In the genomic region with DNA sequence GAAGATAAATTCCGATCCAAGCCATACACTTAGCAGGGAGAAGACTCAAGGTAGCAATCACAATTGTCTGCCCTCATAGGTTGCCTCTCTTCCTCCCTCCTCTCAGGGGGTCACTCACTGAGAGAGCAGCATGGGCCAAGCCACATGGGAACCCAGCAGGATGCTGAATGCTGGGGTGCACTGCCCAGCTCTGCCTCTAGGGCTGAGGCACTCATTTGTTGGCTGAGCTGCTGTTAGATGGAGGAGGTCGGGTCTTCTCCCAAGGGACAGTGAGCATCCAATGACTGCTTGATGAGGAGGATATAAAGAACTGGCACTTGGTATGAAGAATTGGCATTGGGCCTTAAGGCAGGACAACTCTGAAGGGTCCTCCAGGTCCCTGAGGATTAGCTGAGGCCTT, we compare ENCODE assay signal across 9 cellular contexts.
DNase-seq lines count a peak whose midpoint lies in the region; ATAC-seq and TF ChIP-seq lines count a peak whose summit lies in the region.
"Had no signal": no experiment of that assay in that cellular context is flagged by ENCODE, and none has a peak within 500 bp of the region (broad histone marks: within the 10 kb centered on the region; RNA-seq: fewer than 3 reads in every experiment).

No MANE protein-coding gene starts in this region.

- H3K36me3 Mint-ChIP-seq in Calu3 (ENCODE audit: insufficient read depth, unreplicated experiment) (no peaks in the 10 kb centered on the region), glutamatergic neuron (ENCODE audit: unreplicated experiment) (no peaks in the 10 kb centered on the region)

- H3K4me1 Mint-ChIP-seq in Calu3 (ENCODE audit: low read depth, unreplicated experiment) (no peaks in the 10 kb centered on the region), glutamatergic neuron (ENCODE audit: low read depth, unreplicated experiment) (peaks cover 12% of the 10 kb centered on the region)

- no peaks in the 10 kb centered on the region for H3K27me3 ChIP-seq in tibial nerve

- CTCF ChIA-PET in Calu3 (lab: Charles Lee): no interaction called here

- H3K27ac Mint-ChIP-seq in Calu3 (ENCODE audit: unreplicated experiment) (no peak overlapping the region), glutamatergic neuron (ENCODE audit: unreplicated experiment) (no peak overlapping the region)

- no peak for TF ChIP-seq POLR2A in tibial nerve (IDR thresholded peaks at IDR 0.05)

- no peaks in the 10 kb centered on the region for H3K36me3 ChIP-seq in tibial nerve

- intact Hi-C loops in Calu3 (cut with micrococcal nuclease; ENCODE audit: unreplicated experiment): no loop called here

- H3K4me1 ChIP-seq in tibial nerve: peaks cover 0 to 16% (median 0%) of the 10 kb centered on the region in 4 donors

- H3K9me3 Mint-ChIP-seq in Calu3 (ENCODE audit: low read depth, unreplicated experiment): peaks cover 14% of the 10 kb centered on the region
- H3K9me3 Mint-ChIP-seq in glutamatergic neuron (ENCODE audit: unreplicated experiment): peaks cover 3% of the 10 kb centered on the region

- DNase-seq in Calu3 (peak; percentile 3), NCI-H69 (lab: John Stamatoyannopoulos, UW) (peak; percentile 46), glutamatergic neuron (peak; percentile 42), tibial nerve (ENCODE audit: low spot score in 2 of 2) (no peak)
- no peak for DNase-seq in activated T-cell treated with anti-CD3 and anti-CD28 coated beads, Interleukin-2, amount 50 U/mL, for 1 hour
- DNase-seq: Kasumi-1 had no signal

- H3K4me3 Mint-ChIP-seq in Calu3 (ENCODE audit: low read depth, unreplicated experiment) (no peak overlapping the region), glutamatergic neuron (ENCODE audit: unreplicated experiment) (no peak overlapping the region)

- no peak for TF ChIP-seq EP300 in tibial nerve (IDR thresholded peaks at IDR 0.05)

- no peak overlapping the region for H3K4me3 ChIP-seq in tibial nerve

- TF ChIP-seq CTCF in Calu3 (IDR thresholded peaks at IDR 0.05; ENCODE audit: unreplicated experiment) (peak; percentile 42), glutamatergic neuron (IDR thresholded peaks at IDR 0.05; ENCODE audit: partially characterized antibody, unreplicated experiment) (peak; percentile 76), tibial nerve (IDR thresholded peaks at IDR 0.05) (peak in 1 of 5 experiments; percentile 20)

- no peaks in the 10 kb centered on the region for H3K9me3 ChIP-seq in tibial nerve

- BruUV-seq in Calu3 (replicated peaks; lab: Mats Ljungman, UMichigan): no TSS peak

- 81 to 100% methylated on average over 2 of the region's 2 CpGs for WGBS in tibial nerve, 2 donors

- ATAC-seq in GM21423 (IDR thresholded peaks at IDR 0.05; ENCODE audit: unreplicated experiment): peak; percentile 48
- ATAC-seq in HG03175 (IDR thresholded peaks at IDR 0.05; ENCODE audit: unreplicated experiment): no peak
- no peak for ATAC-seq in GM19455 (IDR thresholded peaks at IDR 0.05; ENCODE audit: unreplicated experiment)

- no peak overlapping the region for H3K27ac ChIP-seq in tibial nerve

- no peaks in the 10 kb centered on the region for H3K27me3 Mint-ChIP-seq in Calu3 (ENCODE audit: unreplicated experiment)
- H3K27me3 Mint-ChIP-seq in glutamatergic neuron (ENCODE audit: unreplicated experiment): no peaks in the 10 kb centered on the region

Comparison
In these comparisons a context has a peak if more than half of its experiments do, and no peak if none do; other contexts are left out.
1. DNase-seq: peak in Calu3 (single experiment), NCI-H69 (single experiment) and glutamatergic neuron (single experiment); none in tibial nerve (0 of 2) and activated T-cell treated with anti-CD3 and anti-CD28 coated beads, Interleukin-2, amount 50 U/mL, for 1 hour (single experiment).